In the genomic region with DNA sequence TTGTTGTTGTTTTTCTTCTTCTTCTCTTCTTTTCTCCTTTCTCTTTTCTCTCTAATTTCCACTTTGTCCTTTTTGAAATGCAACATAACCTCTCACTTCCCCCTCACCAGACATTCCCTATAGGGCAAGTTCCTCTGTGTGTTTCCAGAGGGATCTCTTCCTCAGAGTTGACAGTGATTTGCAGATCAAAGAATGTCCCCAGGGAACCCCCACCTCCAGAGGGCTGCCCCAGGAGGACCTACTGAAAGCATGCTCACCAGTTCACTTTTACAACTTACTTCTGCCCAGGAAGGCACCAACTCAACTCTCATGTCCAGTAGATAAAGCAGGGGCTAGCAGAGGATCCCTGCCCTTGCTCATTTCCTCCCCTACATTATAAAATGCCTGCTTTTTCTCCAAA, we compare ENCODE assay signal across 25 cellular contexts.
"Had no signal": no experiment of that assay in that cellular context is flagged by ENCODE, and none has a peak within 500 bp of the region (broad histone marks: within the 10 kb centered on the region; RNA-seq: fewer than 3 reads in every experiment).

No MANE protein-coding gene starts in this region.

- ATAC-seq: activated CD8-positive, alpha-beta T cell treated with anti-CD3 and anti-CD28 coated beads, Interleukin-2, amount 10 ng/mL, durations not matched to agents 7 days and 5 days; activated naive CD4-positive, alpha-beta T cell treated with anti-CD3 and anti-CD28 coated beads, Interleukin-2, amount 50 U/mL, for 72 hours; sciatic nerve; stimulated activated effector memory CD8-positive, alpha-beta T cell treated with anti-CD3 and anti-CD28 coated beads, Interleukin-12 subunit alpha, Interleukin-12 subunit beta, amount 100 ng/mL, for 72 hours; stimulated activated naive CD8-positive, alpha-beta T cell treated with anti-CD3 and anti-CD28 coated beads, Interleukin-15, amount 100 ng/mL, for 72 hours had no signal

- H3K9me3 ChIP-seq: tibial artery had no signal

- H3K4me1 Mint-ChIP-seq: brain; nephron; stimulated activated effector memory CD8-positive, alpha-beta T cell treated with anti-CD3 and anti-CD28 coated beads, Interleukin-12 subunit alpha, Interleukin-12 subunit beta, amount 100 ng/mL, for 72 hours; stimulated activated naive CD8-positive, alpha-beta T cell treated with anti-CD3 and anti-CD28 coated beads, Interleukin-15, amount 100 ng/mL, for 72 hours had no signal

- H3K36me3 ChIP-seq: left ventricle myocardium inferior, tibial artery had no signal

- H3K36me3 Mint-ChIP-seq: brain; stimulated activated effector memory CD8-positive, alpha-beta T cell treated with anti-CD3 and anti-CD28 coated beads, Interleukin-12 subunit alpha, Interleukin-12 subunit beta, amount 100 ng/mL, for 72 hours had no signal

- DNase-seq: activated CD4-positive, alpha-beta T cell treated with anti-CD3 and anti-CD28 coated beads, Interleukin-2, amount 50 U/mL, for 1 hour; activated CD4-positive, CD25-positive, alpha-beta regulatory T cell treated with anti-CD3 and anti-CD28 coated beads, Interleukin-2, amount 50 U/mL, for 72 hours; activated CD8-positive, alpha-beta T cell treated with anti-CD3 and anti-CD28 coated beads, Interleukin-2, amount 10 ng/mL, durations not matched to agents 7 days and 5 days; aorta; caudate nucleus; effector CD4-positive, alpha-beta T cell; erythroblast; foreskin fibroblast; left ventricle myocardium inferior; midbrain; occipital lobe; small intestine; stimulated activated CD4-positive, alpha-beta T cell treated with anti-CD3 and anti-CD28 coated beads, Interleukin-2, amount 100 ng/mL, for 24 hours; stimulated activated naive CD8-positive, alpha-beta T cell treated with anti-CD3 and anti-CD28 coated beads, Interleukin-15, amount 100 ng/mL, for 72 hours; tibial artery had no signal

- H3K27ac Mint-ChIP-seq: activated CD8-positive, alpha-beta T cell treated with anti-CD3 and anti-CD28 coated beads, Interleukin-2, amount 10 ng/mL, durations not matched to agents 7 days and 5 days; activated naive CD4-positive, alpha-beta T cell treated with anti-CD3 and anti-CD28 coated beads, Interleukin-2, amount 50 U/mL, for 72 hours; activated T-helper 1 cell treated with anti-CD3 and anti-CD28 coated beads, Interleukin-12 subunit alpha, Interleukin-12 subunit beta, Interleukin-2, Interleukin-4 antibody, amounts not matched to agents 30 ng/mL and 10 ng/mL and 1 ng/mL, durations not matched to agents 14 hours and 24 hours and 36 hours; brain; dendritic cell treated with granulocyte-macrophage colony-stimulating factor and Interleukin-4, amounts not matched to agents 40 ng/mL and 50 ng/mL, for 4 days; nephron; stimulated activated effector memory CD8-positive, alpha-beta T cell treated with anti-CD3 and anti-CD28 coated beads, Interleukin-12 subunit alpha, Interleukin-12 subunit beta, amount 100 ng/mL, for 72 hours; stimulated activated naive CD8-positive, alpha-beta T cell treated with anti-CD3 and anti-CD28 coated beads, Interleukin-15, amount 100 ng/mL, for 72 hours; T-helper 2 cell treated with Interferon-gamma antibody and Interleukin-4, amounts not matched to agents 5 μg/mL and 100 μg/mL, for 36 hours had no signal

- FAIRE-seq: small intestine, urothelium cell line had no signal

- H3K4me1 ChIP-seq: left ventricle myocardium inferior, tibial artery had no signal

- H3K4me3 ChIP-seq: left ventricle myocardium inferior, tibial artery had no signal

- H3K27ac ChIP-seq: left ventricle myocardium inferior, tibial artery, VCaP had no signal

- H3K4me3 Mint-ChIP-seq: activated CD8-positive, alpha-beta T cell treated with anti-CD3 and anti-CD28 coated beads, Interleukin-2, amount 10 ng/mL, durations not matched to agents 7 days and 5 days; activated T-helper 1 cell treated with anti-CD3 and anti-CD28 coated beads, Interleukin-12 subunit alpha, Interleukin-12 subunit beta, Interleukin-2, Interleukin-4 antibody, amounts not matched to agents 30 ng/mL and 10 ng/mL and 1 ng/mL, durations not matched to agents 14 hours and 24 hours and 36 hours; brain; dendritic cell treated with granulocyte-macrophage colony-stimulating factor and Interleukin-4, amounts not matched to agents 40 ng/mL and 50 ng/mL, for 4 days; nephron; stimulated activated effector memory CD8-positive, alpha-beta T cell treated with anti-CD3 and anti-CD28 coated beads, Interleukin-12 subunit alpha, Interleukin-12 subunit beta, amount 100 ng/mL, for 72 hours; stimulated activated naive CD8-positive, alpha-beta T cell treated with anti-CD3 and anti-CD28 coated beads, Interleukin-15, amount 100 ng/mL, for 72 hours; T-helper 2 cell treated with Interferon-gamma antibody and Interleukin-4, amounts not matched to agents 5 μg/mL and 100 μg/mL, for 36 hours had no signal

- H3K27me3 Mint-ChIP-seq: brain; dendritic cell treated with granulocyte-macrophage colony-stimulating factor and Interleukin-4, amounts not matched to agents 40 ng/mL and 50 ng/mL, for 4 days; stimulated activated naive CD8-positive, alpha-beta T cell treated with anti-CD3 and anti-CD28 coated beads, Interleukin-15, amount 100 ng/mL, for 72 hours had no signal

- H3K27me3 ChIP-seq: tibial artery had no signal
